ENCODE assay signal across 20 cellular contexts in genomic region chr2:207469380-207469779, GRCh38.
"Had no signal": no experiment of that assay in that cellular context is flagged by ENCODE, and none has a peak within 500 bp of the region (broad histone marks: within the 10 kb centered on the region; RNA-seq: fewer than 3 reads in every experiment).

No MANE protein-coding gene starts in this region.

- DNase-seq: activated CD4-positive, alpha-beta T cell treated with anti-CD3 and anti-CD28 coated beads, Interleukin-2, amount 10 ng/mL, durations not matched to agents 7 days and 5 days; activated CD8-positive, alpha-beta memory T cell treated with anti-CD3 and anti-CD28 coated beads, Interleukin-2, amount 50 U/mL, for 4 hours; activated effector memory CD4-positive, alpha-beta T cell treated with Interleukin-2 at 50 U/mL for 16 hours; activated naive CD4-positive, alpha-beta T cell treated with anti-CD3 and anti-CD28 coated beads, Interleukin-2, amount 10 ng/mL, durations not matched to agents 7 days and 5 days; activated naive CD8-positive, alpha-beta T cell treated with anti-CD3 and anti-CD28 coated beads, Interleukin-2, amount 50 U/mL, for 24 hours; activated T-cell treated with anti-CD3 and anti-CD28 coated beads, Interleukin-2, amount 50 U/mL, for 4 hours; anterior cingulate cortex; brain microvascular endothelial cell; central memory CD4-positive, alpha-beta T cell; dorsolateral prefrontal cortex; head of caudate nucleus; kidney; occipital lobe; posterior cingulate gyrus; stimulated activated naive CD4-positive, alpha-beta T cell treated with Interleukin-2 at 50 U/mL for 16 hours; substantia nigra had no signal

- H3K9me3 Mint-ChIP-seq: activated CD4-positive, alpha-beta T cell treated with anti-CD3 and anti-CD28 coated beads, Interleukin-2, amount 10 ng/mL, durations not matched to agents 7 days and 5 days; activated naive CD4-positive, alpha-beta T cell treated with anti-CD3 and anti-CD28 coated beads, Interleukin-2, amount 10 ng/mL, durations not matched to agents 7 days and 5 days; activated naive CD8-positive, alpha-beta T cell treated with anti-CD3 and anti-CD28 coated beads, Interleukin-2, amount 50 U/mL, for 24 hours; activated T-cell treated with anti-CD3 and anti-CD28 coated beads, Interleukin-2, amount 50 U/mL, for 4 hours; mesothelial cell of epicardium; natural killer cell treated with Interleukin-12 subunit alpha and Interleukin-12 subunit beta and Interleukin-15 and Interleukin-18, amount 100 ng/mL, for 72 hours had no signal

- ATAC-seq: activated CD4-positive, CD25-positive, alpha-beta regulatory T cell treated with anti-CD3 and anti-CD28 coated beads, Interleukin-2, amount 50 U/mL, for 24 hours; activated naive CD8-positive, alpha-beta T cell treated with anti-CD3 and anti-CD28 coated beads, Interleukin-2, amount 50 U/mL, for 24 hours; activated T-cell treated with anti-CD3 and anti-CD28 coated beads, Interleukin-2, amount 50 U/mL, for 4 hours; left lobe of liver; natural killer cell treated with Interleukin-12 subunit alpha and Interleukin-12 subunit beta and Interleukin-15 and Interleukin-18, amount 100 ng/mL, for 72 hours had no signal

- H3K36me3 Mint-ChIP-seq: activated naive CD4-positive, alpha-beta T cell treated with anti-CD3 and anti-CD28 coated beads, Interleukin-2, amount 10 ng/mL, durations not matched to agents 7 days and 5 days; mesothelial cell of epicardium; natural killer cell treated with Interleukin-12 subunit alpha and Interleukin-12 subunit beta and Interleukin-15 and Interleukin-18, amount 100 ng/mL, for 72 hours had no signal

- H3K27me3 Mint-ChIP-seq: activated CD4-positive, alpha-beta T cell treated with anti-CD3 and anti-CD28 coated beads, Interleukin-2, amount 10 ng/mL, durations not matched to agents 7 days and 5 days; activated naive CD4-positive, alpha-beta T cell treated with anti-CD3 and anti-CD28 coated beads, Interleukin-2, amount 10 ng/mL, durations not matched to agents 7 days and 5 days; activated naive CD8-positive, alpha-beta T cell treated with anti-CD3 and anti-CD28 coated beads, Interleukin-2, amount 50 U/mL, for 24 hours had no signal

- H3K27ac Mint-ChIP-seq: activated CD4-positive, alpha-beta T cell treated with anti-CD3 and anti-CD28 coated beads, Interleukin-2, amount 10 ng/mL, durations not matched to agents 7 days and 5 days; activated naive CD4-positive, alpha-beta T cell treated with anti-CD3 and anti-CD28 coated beads, Interleukin-2, amount 10 ng/mL, durations not matched to agents 7 days and 5 days; activated naive CD8-positive, alpha-beta T cell treated with anti-CD3 and anti-CD28 coated beads, Interleukin-2, amount 50 U/mL, for 24 hours; mesothelial cell of epicardium had no signal

- H3K4me3 Mint-ChIP-seq: activated CD4-positive, alpha-beta T cell treated with anti-CD3 and anti-CD28 coated beads, Interleukin-2, amount 10 ng/mL, durations not matched to agents 7 days and 5 days; activated naive CD4-positive, alpha-beta T cell treated with anti-CD3 and anti-CD28 coated beads, Interleukin-2, amount 10 ng/mL, durations not matched to agents 7 days and 5 days; activated naive CD8-positive, alpha-beta T cell treated with anti-CD3 and anti-CD28 coated beads, Interleukin-2, amount 50 U/mL, for 24 hours; activated T-cell treated with anti-CD3 and anti-CD28 coated beads, Interleukin-2, amount 50 U/mL, for 4 hours; mesothelial cell of epicardium; natural killer cell treated with Interleukin-12 subunit alpha and Interleukin-12 subunit beta and Interleukin-15 and Interleukin-18, amount 100 ng/mL, for 72 hours had no signal
